In genomic region chr21:26130249-26130896, GRCh38 we compare ENCODE assay signal across 16 cellular contexts. TPM values are rescaled to one million over a fixed set of nuclear protein-coding genes. Genes with fewer than 3 reads are reported as not detected.
A peak's percentile ranks its signal among the peaks of the same experiment; 100 is the strongest.
DNase-seq lines count a peak whose midpoint lies in the region; ATAC-seq and TF ChIP-seq lines count a peak whose summit lies in the region.
"Had no signal": no experiment of that assay in that cellular context is flagged by ENCODE, and none has a peak within 500 bp of the region (broad histone marks: within the 10 kb centered on the region; RNA-seq: fewer than 3 reads in every experiment).

No MANE protein-coding gene starts in this region.

- H3K27ac ChIP-seq in heart right ventricle: peak overlapping the region in 6 of 10 donors; percentile 4 to 51 (median 24)
- H3K27ac ChIP-seq: A549 had no signal

- WGBS in heart right ventricle, 2 donors: 52 to 64% methylated on average over 4 of the region's 4 CpGs

- H3K9me3 ChIP-seq in heart right ventricle: no peaks in the 10 kb centered on the region
- H3K9me3 ChIP-seq: A549, HAP-1, MG63 had no signal

- H3K4me1 Mint-ChIP-seq in type B pancreatic cell (ENCODE audit: unreplicated experiment): peaks cover 25% of the 10 kb centered on the region
- H3K4me1 Mint-ChIP-seq: activated CD4-positive, alpha-beta memory T cell treated with anti-CD3 and anti-CD28 coated beads, Interleukin-2, amount 10 ng/mL, durations not matched to agents 7 days and 5 days had no signal

- H3K27me3 ChIP-seq in heart right ventricle: no peaks in the 10 kb centered on the region
- H3K27me3 ChIP-seq: MG63 had no signal

- H3K4me1 ChIP-seq in heart right ventricle: peaks cover 5 to 78% (median 50%) of the 10 kb centered on the region in 9 donors

- H3K36me3 ChIP-seq in heart right ventricle: no peaks in the 10 kb centered on the region
- H3K36me3 ChIP-seq: HAP-1 had no signal

- H3K9me3 Mint-ChIP-seq in type B pancreatic cell: no peaks in the 10 kb centered on the region
- H3K9me3 Mint-ChIP-seq: activated CD4-positive, alpha-beta memory T cell treated with anti-CD3 and anti-CD28 coated beads, Interleukin-2, amount 10 ng/mL, durations not matched to agents 7 days and 5 days; memory B cell had no signal

- H3K4me3 Mint-ChIP-seq in type B pancreatic cell: no peak overlapping the region
- H3K4me3 Mint-ChIP-seq: activated CD4-positive, alpha-beta memory T cell treated with anti-CD3 and anti-CD28 coated beads, Interleukin-2, amount 10 ng/mL, durations not matched to agents 7 days and 5 days; memory B cell had no signal

- intact Hi-C loops in heart right ventricle (cut with DNase I): loop anchor here in 1 of 10 donors (5.0 kb wide), 1 partner anchor 37 kb away; no protein-coding TSS in a partner anchor
- intact Hi-C loops in left ventricle myocardium superior (cut with micrococcal nuclease): no loop called here

- TF ChIP-seq CTCF in heart right ventricle (IDR thresholded peaks at IDR 0.05) (no peak), cardiac fibroblast (IDR thresholded peaks at IDR 0.05; ENCODE audit: low read depth, low read length) (no peak), type B pancreatic cell (conservative IDR thresholded peaks at IDR 0.05) (no peak)

- peak in 5 of 8 donors; percentile 27 to 56 (median 48) for ATAC-seq in heart right ventricle
- no peak for ATAC-seq in left ventricle myocardium superior
- no peak for ATAC-seq in HG03097 (IDR thresholded peaks at IDR 0.05; ENCODE audit: low FRiP score, unreplicated experiment)
- ATAC-seq: A549 had no signal

- H3K4me3 ChIP-seq in heart right ventricle (no peak overlapping the region), cardiac fibroblast (replicated peaks in 1 of 2; ENCODE audit: low read depth in 2 of 2, low read length in 2 of 2) (no peak overlapping the region)
- H3K4me3 ChIP-seq: A549, HAP-1, MG63 had no signal

- peak overlapping the region; percentile 21 for H3K27ac Mint-ChIP-seq in type B pancreatic cell
- H3K27ac Mint-ChIP-seq: activated CD4-positive, alpha-beta memory T cell treated with anti-CD3 and anti-CD28 coated beads, Interleukin-2, amount 10 ng/mL, durations not matched to agents 7 days and 5 days; memory B cell had no signal

- H3K36me3 Mint-ChIP-seq in type B pancreatic cell: peaks cover 34% of the 10 kb centered on the region

- no peaks in the 10 kb centered on the region for H3K27me3 Mint-ChIP-seq in type B pancreatic cell
- H3K27me3 Mint-ChIP-seq: activated CD4-positive, alpha-beta memory T cell treated with anti-CD3 and anti-CD28 coated beads, Interleukin-2, amount 10 ng/mL, durations not matched to agents 7 days and 5 days; memory B cell had no signal

- DNase-seq in heart right ventricle: no peak
- no peak for DNase-seq in left ventricle myocardium superior
- peak; percentile 75 to 80 for DNase-seq in cardiac fibroblast (ENCODE audit: low read depth in 2 of 2)
- peak; percentile 95 for DNase-seq in iris pigment epithelial cell (ENCODE audit: low read depth)
- no peak for DNase-seq in type B pancreatic cell (ENCODE audit: extremely low spot score, unreplicated experiment)
- DNase-seq in stimulated activated CD4-positive, alpha-beta T cell treated with anti-CD3 and anti-CD28 coated beads, Interleukin-4, amount 100 ng/mL, for 1 hour: no peak
- no peak for DNase-seq in NCI-H748 (lab: John Stamatoyannopoulos, UW; ENCODE audit: unreplicated experiment)
- DNase-seq: activated CD4-positive, alpha-beta memory T cell treated with anti-CD3 and anti-CD28 coated beads, Interleukin-2, amount 10 ng/mL, durations not matched to agents 7 days and 5 days; MG63; NCI-H2029; NCI-H69; stimulated activated CD4-positive, alpha-beta T cell treated with anti-CD3 and anti-CD28 coated beads, Interleukin-12 subunit alpha, Interleukin-12 subunit beta, amount 100 ng/mL, for 4 hours had no signal

RNA-seq across cellular contexts. Expression of gene APP, which starts 40.2 kb away (rescaled TPM):
- total RNA-seq in heart right ventricle (100 to 1,000 TPM; 324 to 434 (median 398) TPM), left ventricle myocardium superior (356 TPM), type B pancreatic cell (ENCODE audit: low replicate concordance) (329 and 415 TPM in 2 replicates)
- 100 to 1,000 TPM; 106 to 186 TPM for polyA plus RNA-seq in heart right ventricle

Comparison
In these comparisons a context has a peak if more than half of its experiments do, and no peak if none do; other contexts are left out.
1. ATAC-seq: peak in heart right ventricle (5 of 8); none in left ventricle myocardium superior (single experiment) and HG03097 (single experiment).
2. DNase-seq: peak in cardiac fibroblast (2 of 2) and iris pigment epithelial cell (single experiment); none in heart right ventricle (0 of 2), left ventricle myocardium superior (single experiment), type B pancreatic cell (single experiment), stimulated activated CD4-positive, alpha-beta T cell treated with anti-CD3 and anti-CD28 coated beads, Interleukin-4, amount 100 ng/mL, for 1 hour (single experiment) and NCI-H748 (single experiment).